8 cellular contexts compared by ENCODE assay signal in the genomic region with DNA sequence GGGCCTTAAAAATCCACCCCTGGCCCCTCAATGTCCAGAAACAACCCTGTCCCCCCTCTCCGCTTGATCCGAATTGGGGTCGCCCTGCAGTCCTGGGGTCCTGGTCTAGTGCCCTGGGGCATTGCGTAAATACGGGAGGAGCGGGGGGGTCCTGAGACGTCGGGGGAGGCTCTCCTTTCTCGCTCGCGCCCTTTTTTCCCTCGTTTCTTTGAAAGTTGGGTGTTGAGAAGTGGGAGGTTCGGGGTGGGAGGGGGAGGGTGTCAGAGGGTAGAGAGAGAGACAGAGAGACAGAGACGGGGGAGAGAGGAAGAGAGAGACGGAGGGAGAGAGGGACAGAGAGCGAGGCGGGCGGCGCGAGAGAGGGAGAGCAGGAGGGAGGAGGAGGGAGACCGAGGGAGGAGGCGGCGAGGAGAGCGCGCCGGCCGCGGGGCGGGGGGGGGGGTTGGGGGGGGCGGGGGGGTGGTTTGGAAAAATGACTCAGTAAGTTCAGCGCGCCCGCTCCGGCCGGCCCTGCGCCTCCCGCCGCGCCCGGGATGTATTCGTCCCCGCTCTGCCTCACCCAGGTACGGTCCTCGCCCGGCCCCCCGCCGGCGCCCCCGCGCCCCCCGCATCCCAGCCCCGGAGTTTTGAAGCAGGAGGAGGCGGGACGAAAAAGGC. TPM values are rescaled to one million over a fixed set of nuclear protein-coding genes. Genes with fewer than 3 reads are reported as not detected.
A peak's percentile ranks its signal among the peaks of the same experiment; 100 is the strongest.
DNase-seq lines count a peak whose midpoint lies in the region; ATAC-seq and TF ChIP-seq lines count a peak whose summit lies in the region.

A gene (plus strand): TSS at position 480 of the 657 bp plus-strand sequence. CDS start 54 bp downstream, at position 534.

- H3F3A ChIP-seq in PC-9 (ENCODE audit: insufficient read depth, low read depth) = no peaks in the 10 kb centered on the region; the same call in 1 of the 2 replicates

- no peaks in the 10 kb centered on the region for H3K36me3 ChIP-seq in PC-9 (ENCODE audit: low read depth)

- CTCF ChIA-PET in PC-9 (lab: Charles Lee) = no interaction called here

- H3K4me2 ChIP-seq in PC-9 = peak within 1 kb of the TSS; percentile 88

- H3K4me3 ChIP-seq in PC-9 = peak within 1 kb of the TSS; percentile 71

- peak within 1 kb of the TSS; percentile 67 for H3K27ac Mint-ChIP-seq in activated naive CD8-positive, alpha-beta T cell treated with anti-CD3 and anti-CD28 coated beads for 36 hours

- no peaks in the 10 kb centered on the region for H3K9me2 ChIP-seq in PC-9 (ENCODE audit: insufficient read depth)

- no peaks in the 10 kb centered on the region for H3K9me3 Mint-ChIP-seq in activated naive CD8-positive, alpha-beta T cell treated with anti-CD3 and anti-CD28 coated beads for 36 hours

- no peaks in the 10 kb centered on the region for H3K36me3 Mint-ChIP-seq in activated naive CD8-positive, alpha-beta T cell treated with anti-CD3 and anti-CD28 coated beads for 36 hours

- ATAC-seq in Right ventricle myocardium inferior = peak; percentile 76

- H3K4me1 ChIP-seq in PC-9 (replicated peaks; ENCODE audit: insufficient read depth) = 0 out of 2 replicates have a peak, but pooled peaks cover 4% of the 10 kb centered on the region

- TF ChIP-seq CTCF in PC-9 (conservative IDR thresholded peaks at IDR 0.05) = no peak

- no peaks in the 10 kb centered on the region for H3K9me3 ChIP-seq in PC-9 (ENCODE audit: insufficient read depth, low read depth)

- no peaks in the 10 kb centered on the region for H3K27me3 ChIP-seq in PC-9 (ENCODE audit: insufficient read depth, low read depth)

- no peak within 1 kb of the TSS for H3K27ac ChIP-seq in PC-9

- peaks cover 45% of the 10 kb centered on the region for H3K79me2 ChIP-seq in PC-9 (ENCODE audit: low read depth)

- peaks cover 52% of the 10 kb centered on the region for H3K4me1 Mint-ChIP-seq in activated naive CD8-positive, alpha-beta T cell treated with anti-CD3 and anti-CD28 coated beads for 36 hours

- H2AFZ ChIP-seq in PC-9 = peak within 1 kb of the TSS; percentile 58; the same call in 1 of the 2 replicates

- H3K27me3 Mint-ChIP-seq in activated naive CD8-positive, alpha-beta T cell treated with anti-CD3 and anti-CD28 coated beads for 36 hours = no peaks in the 10 kb centered on the region

- peaks cover 12% of the 10 kb centered on the region for H4K20me1 ChIP-seq in PC-9 (ENCODE audit: insufficient read depth)

- BruUV-seq in PC-9 (replicated peaks; lab: Mats Ljungman, UMichigan) = no TSS peak

- H3K4me3 Mint-ChIP-seq in activated naive CD8-positive, alpha-beta T cell treated with anti-CD3 and anti-CD28 coated beads for 36 hours = peak within 1 kb of the TSS; percentile 82

- peak; percentile 91 for DNase-seq in AG08395 (ENCODE audit: low spot score)
- peak in 1 of 2 experiments; percentile 47 for DNase-seq in PC-9
- DNase-seq in activated naive CD8-positive, alpha-beta T cell treated with anti-CD3 and anti-CD28 coated beads for 36 hours = peak; percentile 49
- peak; percentile 91 for DNase-seq in Right ventricle myocardium inferior (ENCODE audit: missing footprints)
- peak; percentile 64 for DNase-seq in occipital lobe (lab: John Stamatoyannopoulos, UW)
- DNase-seq in NK-92 (lab: John Stamatoyannopoulos, UW; ENCODE audit: unreplicated experiment) = no peak
- no peak for DNase-seq in activated CD4-positive, CD25-positive, alpha-beta regulatory T cell treated with anti-CD3 and anti-CD28 coated beads, Interleukin-2, amount 50 U/mL, for 72 hours

- POLR2A ChIA-PET in PC-9 (lab: Charles Lee; ENCODE audit: unreplicated experiment) = no interaction called here

- peak; percentile 6 for TF ChIP-seq POLR2A in GM19099 (IDR thresholded peaks at IDR 0.05; ENCODE audit: extremely low read depth, insufficient read length, low read depth)

- intact Hi-C loops in PC-9 (cut with micrococcal nuclease; ENCODE audit: unreplicated experiment) (no loop called here), Right ventricle myocardium inferior (cut with DNase I) (loop anchor here (2.0 kb wide), 2 partner anchors 43 to 63 kb away; no protein-coding TSS in a partner anchor)

RNA-seq across cellular contexts. Expression of the gene that starts here (rescaled TPM):
- total RNA-seq in PC-9 (2021) (71.1 and 75.6 TPM in 2 replicates), Right ventricle myocardium inferior (164 TPM), occipital lobe (6.6 TPM)
- total RNA-seq in activated naive CD8-positive, alpha-beta T cell treated with anti-CD3 and anti-CD28 coated beads for 36 hours = 10 to 100 TPM; 19.0 to 19.5 TPM

Comparison
In these comparisons a context has a peak if more than half of its experiments do, and no peak if none do; other contexts are left out.
1. DNase-seq: peak in AG08395 (single experiment), activated naive CD8-positive, alpha-beta T cell treated with anti-CD3 and anti-CD28 coated beads for 36 hours (single experiment), Right ventricle myocardium inferior (single experiment) and occipital lobe (single experiment); none in NK-92 (single experiment) and activated CD4-positive, CD25-positive, alpha-beta regulatory T cell treated with anti-CD3 and anti-CD28 coated beads, Interleukin-2, amount 50 U/mL, for 72 hours (single experiment).